20 cellular contexts compared by ENCODE assay signal in the genomic region with DNA sequence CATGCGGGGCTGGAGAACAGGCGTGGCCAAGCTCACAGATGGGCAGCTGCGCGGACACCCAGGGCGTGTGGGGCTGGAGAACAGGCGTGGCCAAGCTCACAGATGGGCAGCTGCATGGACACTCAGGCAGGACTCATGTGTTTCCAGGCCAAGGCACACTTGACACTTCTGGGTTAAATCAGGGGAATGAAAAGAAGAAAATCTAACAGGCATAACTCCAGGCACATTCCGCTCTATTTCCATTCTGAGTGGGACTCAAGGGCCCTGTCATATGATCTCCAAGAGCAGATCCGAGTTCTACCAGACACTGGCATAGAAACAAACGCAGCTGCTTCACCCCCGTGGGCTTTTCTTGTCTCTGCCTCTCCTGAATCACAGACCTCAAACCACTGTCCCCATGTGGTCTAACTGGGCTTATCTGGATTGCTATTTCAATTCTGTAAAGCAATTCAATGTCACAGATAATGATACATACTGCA. TPM values are rescaled to one million over a fixed set of nuclear protein-coding genes. Genes with fewer than 3 reads are reported as not detected.
A peak's percentile ranks its signal among the peaks of the same experiment; 100 is the strongest.
DNase-seq lines count a peak whose midpoint lies in the region; ATAC-seq and TF ChIP-seq lines count a peak whose summit lies in the region.
"Had no signal": no experiment of that assay in that cellular context is flagged by ENCODE, and none has a peak within 500 bp of the region (broad histone marks: within the 10 kb centered on the region; RNA-seq: fewer than 3 reads in every experiment).

No MANE protein-coding gene starts in this region.

- TF ChIP-seq CTCF in psoas muscle (IDR thresholded peaks at IDR 0.05): no peak

- WGBS in psoas muscle, 3 donors: 14 to 26% (median 22%) methylated on average over 6 to 10 of the region's 10 CpGs

- no peaks in the 10 kb centered on the region for H3K27me3 ChIP-seq in psoas muscle (ENCODE audit: insufficient read depth in 3 of 3, low read length in 2 of 3)
- H3K27me3 ChIP-seq: ascending aorta, neutrophil had no signal

- ATAC-seq in psoas muscle (peak; percentile 52 to 86 (median 70)), HG03108 (IDR thresholded peaks at IDR 0.05; ENCODE audit: unreplicated experiment) (no peak)
- ATAC-seq: activated T-helper 17 cell treated with anti-CD3 and anti-CD28 coated beads, Interleukin-2, amount 50 U/mL, for 72 hours; esophagus mucosa had no signal

- H3K4me3 ChIP-seq in psoas muscle: no peak overlapping the region
- H3K4me3 ChIP-seq: ascending aorta, HAP-1, lung had no signal

- H3K9me3 ChIP-seq in psoas muscle: no peaks in the 10 kb centered on the region
- H3K9me3 ChIP-seq: ascending aorta, HAP-1, neutrophil had no signal

- H3K27ac ChIP-seq in psoas muscle: peak overlapping the region; percentile 30
- H3K27ac ChIP-seq: ascending aorta, neutrophil had no signal

- peaks cover 13% of the 10 kb centered on the region for H3K4me1 ChIP-seq in psoas muscle
- H3K4me1 ChIP-seq: ascending aorta, HAP-1 had no signal

- intact Hi-C loops in psoas muscle (cut with DNase I): no loop called here

- peaks cover 0 to 35% of the 10 kb centered on the region in 2 donors for H3K36me3 ChIP-seq in psoas muscle (ENCODE audit: insufficient read depth in 1 of 2, low read depth in 1 of 2)
- H3K36me3 ChIP-seq: HAP-1 had no signal

- peak; percentile 69 for DNase-seq in COR-L47 (lab: John Stamatoyannopoulos, UW)
- peak; percentile 67 for DNase-seq in NCI-H146 (lab: John Stamatoyannopoulos, UW)
- DNase-seq in foreskin melanocyte: peak; percentile 7
- peak; percentile 8 to 84 for DNase-seq in psoas muscle
- no peak for DNase-seq in NCI-H82 (lab: John Stamatoyannopoulos, UW)
- no peak for DNase-seq in HUDEP-2 (lab: John Stamatoyannopoulos, UW; ENCODE audit: unreplicated experiment in 76 of 76)
- no peak for DNase-seq in NOMO-1 (lab: John Stamatoyannopoulos, UW; ENCODE audit: unreplicated experiment in 2 of 2)
- DNase-seq: activated CD4-positive, alpha-beta T cell treated with anti-CD3 and anti-CD28 coated beads, Interleukin-2, amount 50 U/mL, for 48 hours; AML-193; cortex of kidney; NCI-H1694; SHP77 treated with DMSO at 0.1 percent for 48 hours; stimulated activated CD4-positive, alpha-beta T cell treated with anti-CD3 and anti-CD28 coated beads, Interleukin-12 subunit alpha, Interleukin-12 subunit beta, amount 100 ng/mL, for 4 hours had no signal

RNA-seq across cellular contexts. Expression of gene C13orf46, which starts 17.4 kb away (rescaled TPM):
- total RNA-seq in psoas muscle: 1 to 10 TPM in 1 of 4 donors, under 1 TPM in 3; 0.24 to 2.5 (median 0.73) TPM
- under 1 TPM in 2 of 3 donors, not detected in 1; 0.14 to 0.53 TPM for polyA plus RNA-seq in psoas muscle

Comparison
In these comparisons a context has a peak if more than half of its experiments do, and no peak if none do; other contexts are left out.
1. DNase-seq: peak in COR-L47 (single experiment), NCI-H146 (single experiment), foreskin melanocyte (single experiment) and psoas muscle (2 of 2); none in NCI-H82 (single experiment), HUDEP-2 (0 of 76) and NOMO-1 (0 of 2).